Comparison of ENCODE assay signal across 1 cellular context in the genomic region with DNA sequence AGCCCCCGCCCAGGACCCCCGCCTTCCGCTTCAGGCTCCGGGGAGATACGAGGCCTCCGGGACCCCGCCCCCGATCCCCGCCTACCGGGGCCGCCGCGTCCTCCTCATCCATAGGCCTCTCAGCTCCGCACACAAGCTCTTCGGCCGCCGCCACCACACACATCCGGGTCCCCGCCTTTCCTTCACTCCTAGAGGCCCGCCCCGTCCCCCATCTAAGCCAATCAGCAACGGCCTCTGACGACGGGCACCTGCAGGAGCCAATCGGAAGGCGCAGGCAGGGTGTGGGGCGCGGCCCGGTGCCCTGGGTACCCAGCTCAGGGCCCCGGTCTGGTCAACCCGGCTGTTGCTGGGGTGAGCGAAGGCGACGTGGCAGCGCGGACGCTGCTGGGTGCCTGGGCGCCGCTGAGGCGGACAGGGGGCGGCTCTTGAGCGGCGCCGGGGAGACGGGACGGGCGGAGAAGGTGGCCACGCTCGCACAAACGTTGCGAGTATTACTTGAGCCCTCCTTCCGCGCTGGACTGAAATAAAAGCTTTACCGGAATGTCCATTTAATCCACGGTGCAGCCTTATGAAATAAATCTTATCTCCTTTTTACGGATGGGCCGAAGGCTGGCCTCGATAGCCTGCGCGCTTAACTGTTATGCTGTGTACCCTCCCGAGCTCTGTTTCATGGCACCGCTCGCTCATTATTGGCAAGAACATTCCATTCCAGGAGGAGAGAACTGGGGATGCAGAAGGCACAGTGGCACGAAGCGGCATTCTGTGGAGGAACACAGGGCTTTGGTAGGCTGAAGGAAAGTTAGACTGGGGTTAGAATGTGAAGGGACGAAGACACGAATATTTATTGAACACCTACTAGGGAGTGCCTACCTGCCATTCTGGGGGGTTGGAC.
TF ChIP-seq lines count a peak whose summit lies in the region.

A gene with protein sequence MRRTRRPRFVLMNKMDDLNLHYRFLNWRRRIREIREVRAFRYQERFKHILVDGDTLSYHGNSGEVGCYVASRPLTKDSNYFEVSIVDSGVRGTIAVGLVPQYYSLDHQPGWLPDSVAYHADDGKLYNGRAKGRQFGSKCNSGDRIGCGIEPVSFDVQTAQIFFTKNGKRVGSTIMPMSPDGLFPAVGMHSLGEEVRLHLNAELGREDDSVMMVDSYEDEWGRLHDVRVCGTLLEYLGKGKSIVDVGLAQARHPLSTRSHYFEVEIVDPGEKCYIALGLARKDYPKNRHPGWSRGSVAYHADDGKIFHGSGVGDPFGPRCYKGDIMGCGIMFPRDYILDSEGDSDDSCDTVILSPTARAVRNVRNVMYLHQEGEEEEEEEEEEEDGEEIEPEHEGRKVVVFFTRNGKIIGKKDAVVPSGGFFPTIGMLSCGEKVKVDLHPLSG (minus strand): TSS at position 165 of the 892 bp plus-strand sequence. CDS start 57 bp downstream, at position 108.

TF ChIP-seq in K562, 482 proteins besides CTCF, POLR2A, EP300 and RAD21 (continued from another document and continues in another):
- TF ChIP-seq, protein P1, sequence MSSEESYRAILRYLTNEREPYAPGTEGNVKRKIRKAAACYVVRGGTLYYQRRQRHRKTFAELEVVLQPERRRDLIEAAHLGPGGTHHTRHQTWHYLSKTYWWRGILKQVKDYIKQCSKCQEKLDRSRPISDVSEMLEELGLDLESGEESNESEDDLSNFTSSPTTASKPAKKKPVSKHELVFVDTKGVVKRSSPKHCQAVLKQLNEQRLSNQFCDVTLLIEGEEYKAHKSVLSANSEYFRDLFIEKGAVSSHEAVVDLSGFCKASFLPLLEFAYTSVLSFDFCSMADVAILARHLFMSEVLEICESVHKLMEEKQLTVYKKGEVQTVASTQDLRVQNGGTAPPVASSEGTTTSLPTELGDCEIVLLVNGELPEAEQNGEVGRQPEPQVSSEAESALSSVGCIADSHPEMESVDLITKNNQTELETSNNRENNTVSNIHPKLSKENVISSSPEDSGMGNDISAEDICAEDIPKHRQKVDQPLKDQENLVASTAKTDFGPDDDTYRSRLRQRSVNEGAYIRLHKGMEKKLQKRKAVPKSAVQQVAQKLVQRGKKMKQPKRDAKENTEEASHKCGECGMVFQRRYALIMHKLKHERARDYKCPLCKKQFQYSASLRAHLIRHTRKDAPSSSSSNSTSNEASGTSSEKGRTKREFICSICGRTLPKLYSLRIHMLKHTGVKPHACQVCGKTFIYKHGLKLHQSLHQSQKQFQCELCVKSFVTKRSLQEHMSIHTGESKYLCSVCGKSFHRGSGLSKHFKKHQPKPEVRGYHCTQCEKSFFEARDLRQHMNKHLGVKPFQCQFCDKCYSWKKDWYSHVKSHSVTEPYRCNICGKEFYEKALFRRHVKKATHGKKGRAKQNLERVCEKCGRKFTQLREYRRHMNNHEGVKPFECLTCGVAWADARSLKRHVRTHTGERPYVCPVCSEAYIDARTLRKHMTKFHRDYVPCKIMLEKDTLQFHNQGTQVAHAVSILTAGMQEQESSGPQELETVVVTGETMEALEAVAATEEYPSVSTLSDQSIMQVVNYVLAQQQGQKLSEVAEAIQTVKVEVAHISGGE (CRISPR knock-in tag; IDR thresholded peaks at IDR 0.05) = peak in 1 of 3 experiments; percentile 73; a peak in 2 of 6 replicates
- no peak for TF ChIP-seq SLC30A9 (CRISPR knock-in tag; IDR thresholded peaks at IDR 0.05)
- TF ChIP-seq, protein P2, sequence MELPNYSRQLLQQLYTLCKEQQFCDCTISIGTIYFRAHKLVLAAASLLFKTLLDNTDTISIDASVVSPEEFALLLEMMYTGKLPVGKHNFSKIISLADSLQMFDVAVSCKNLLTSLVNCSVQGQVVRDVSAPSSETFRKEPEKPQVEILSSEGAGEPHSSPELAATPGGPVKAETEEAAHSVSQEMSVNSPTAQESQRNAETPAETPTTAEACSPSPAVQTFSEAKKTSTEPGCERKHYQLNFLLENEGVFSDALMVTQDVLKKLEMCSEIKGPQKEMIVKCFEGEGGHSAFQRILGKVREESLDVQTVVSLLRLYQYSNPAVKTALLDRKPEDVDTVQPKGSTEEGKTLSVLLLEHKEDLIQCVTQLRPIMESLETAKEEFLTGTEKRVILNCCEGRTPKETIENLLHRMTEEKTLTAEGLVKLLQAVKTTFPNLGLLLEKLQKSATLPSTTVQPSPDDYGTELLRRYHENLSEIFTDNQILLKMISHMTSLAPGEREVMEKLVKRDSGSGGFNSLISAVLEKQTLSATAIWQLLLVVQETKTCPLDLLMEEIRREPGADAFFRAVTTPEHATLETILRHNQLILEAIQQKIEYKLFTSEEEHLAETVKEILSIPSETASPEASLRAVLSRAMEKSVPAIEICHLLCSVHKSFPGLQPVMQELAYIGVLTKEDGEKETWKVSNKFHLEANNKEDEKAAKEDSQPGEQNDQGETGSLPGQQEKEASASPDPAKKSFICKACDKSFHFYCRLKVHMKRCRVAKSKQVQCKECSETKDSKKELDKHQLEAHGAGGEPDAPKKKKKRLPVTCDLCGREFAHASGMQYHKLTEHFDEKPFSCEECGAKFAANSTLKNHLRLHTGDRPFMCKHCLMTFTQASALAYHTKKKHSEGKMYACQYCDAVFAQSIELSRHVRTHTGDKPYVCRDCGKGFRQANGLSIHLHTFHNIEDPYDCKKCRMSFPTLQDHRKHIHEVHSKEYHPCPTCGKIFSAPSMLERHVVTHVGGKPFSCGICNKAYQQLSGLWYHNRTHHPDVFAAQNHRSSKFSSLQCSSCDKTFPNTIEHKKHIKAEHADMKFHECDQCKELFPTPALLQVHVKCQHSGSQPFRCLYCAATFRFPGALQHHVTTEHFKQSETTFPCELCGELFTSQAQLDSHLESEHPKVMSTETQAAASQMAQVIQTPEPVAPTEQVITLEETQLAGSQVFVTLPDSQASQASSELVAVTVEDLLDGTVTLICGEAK (IDR thresholded peaks at IDR 0.05) = peak; percentile 42; the same call in 1 of the 2 replicates
- TF ChIP-seq, protein P2 (CRISPR knock-in tag; IDR thresholded peaks at IDR 0.05) = no peak
- TF ChIP-seq, protein P3, sequence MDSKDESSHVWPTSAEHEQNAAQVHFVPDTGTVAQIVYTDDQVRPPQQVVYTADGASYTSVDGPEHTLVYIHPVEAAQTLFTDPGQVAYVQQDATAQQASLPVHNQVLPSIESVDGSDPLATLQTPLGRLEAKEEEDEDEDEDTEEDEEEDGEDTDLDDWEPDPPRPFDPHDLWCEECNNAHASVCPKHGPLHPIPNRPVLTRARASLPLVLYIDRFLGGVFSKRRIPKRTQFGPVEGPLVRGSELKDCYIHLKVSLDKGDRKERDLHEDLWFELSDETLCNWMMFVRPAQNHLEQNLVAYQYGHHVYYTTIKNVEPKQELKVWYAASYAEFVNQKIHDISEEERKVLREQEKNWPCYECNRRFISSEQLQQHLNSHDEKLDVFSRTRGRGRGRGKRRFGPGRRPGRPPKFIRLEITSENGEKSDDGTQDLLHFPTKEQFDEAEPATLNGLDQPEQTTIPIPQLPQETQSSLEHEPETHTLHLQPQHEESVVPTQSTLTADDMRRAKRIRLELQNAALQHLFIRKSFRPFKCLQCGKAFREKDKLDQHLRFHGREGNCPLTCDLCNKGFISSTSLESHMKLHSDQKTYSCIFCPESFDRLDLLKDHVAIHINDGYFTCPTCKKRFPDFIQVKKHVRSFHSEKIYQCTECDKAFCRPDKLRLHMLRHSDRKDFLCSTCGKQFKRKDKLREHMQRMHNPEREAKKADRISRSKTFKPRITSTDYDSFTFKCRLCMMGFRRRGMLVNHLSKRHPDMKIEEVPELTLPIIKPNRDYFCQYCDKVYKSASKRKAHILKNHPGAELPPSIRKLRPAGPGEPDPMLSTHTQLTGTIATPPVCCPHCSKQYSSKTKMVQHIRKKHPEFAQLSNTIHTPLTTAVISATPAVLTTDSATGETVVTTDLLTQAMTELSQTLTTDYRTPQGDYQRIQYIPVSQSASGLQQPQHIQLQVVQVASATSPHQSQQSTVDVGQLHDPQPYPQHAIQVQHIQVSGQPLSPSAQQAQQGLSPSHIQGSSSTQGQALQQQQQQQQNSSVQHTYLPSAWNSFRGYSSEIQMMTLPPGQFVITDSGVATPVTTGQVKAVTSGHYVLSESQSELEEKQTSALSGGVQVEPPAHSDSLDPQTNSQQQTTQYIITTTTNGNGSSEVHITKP (IDR thresholded peaks at IDR 0.05; ENCODE audit: partially characterized antibody) = peak; percentile 33
- no peak for TF ChIP-seq CREB1 (IDR thresholded peaks at IDR 0.05)
- TF ChIP-seq CREB1 (CRISPR knock-in tag; IDR thresholded peaks at IDR 0.05) = no peak; the same call in 1 of the 2 replicates
- TF ChIP-seq SRSF3 (IDR thresholded peaks at IDR 0.05; ENCODE audit: insufficient read depth, low read length) = no peak
- peak; percentile 44 to 60 for TF ChIP-seq NRF1 (conservative IDR thresholded peaks at IDR 0.05 in 1 of 2, IDR thresholded peaks at IDR 0.05 in 1 of 2)
- peak in 1 of 2 experiments; percentile 52; a peak in 1 of 4 replicates for TF ChIP-seq TEAD1 (CRISPR knock-in tag; IDR thresholded peaks at IDR 0.05)
- peak; percentile 98 for TF ChIP-seq ASH1L (IDR thresholded peaks at IDR 0.05; ENCODE audit: borderline replicate concordance, low read depth, partially characterized antibody)
- TF ChIP-seq ZNF41 (CRISPR knock-in tag; conservative IDR thresholded peaks at IDR 0.05) = 0 out of 2 replicates have a peak, but pooled peaks have one; percentile 54
- peak in 1 of 3 experiments; percentile 12 for TF ChIP-seq YY1 (IDR thresholded peaks at IDR 0.05; ENCODE audit: borderline replicate concordance in 1 of 3, control insufficient read depth in 1 of 3, extremely low read depth in 1 of 3, insufficient read depth in 3 of 3, insufficient read length in 1 of 3, insufficient replicate concordance in 2 of 3, low read depth in 1 of 3, low read length in 2 of 3)
- no peak for TF ChIP-seq SMC3 (conservative IDR thresholded peaks at IDR 0.05; ENCODE audit: insufficient read depth, low read depth, low read length)
- peak in 1 of 2 experiments; percentile 43; a peak in 1 of 4 replicates for TF ChIP-seq FOXK2 (conservative IDR thresholded peaks at IDR 0.05 in 1 of 2, IDR thresholded peaks at IDR 0.05 in 1 of 2; ENCODE audit: low read depth in 2 of 2)
- peak; percentile 69; the same call in 1 of the 2 replicates for TF ChIP-seq E2F3 (CRISPR knock-in tag; IDR thresholded peaks at IDR 0.05)
- TF ChIP-seq, protein P4, sequence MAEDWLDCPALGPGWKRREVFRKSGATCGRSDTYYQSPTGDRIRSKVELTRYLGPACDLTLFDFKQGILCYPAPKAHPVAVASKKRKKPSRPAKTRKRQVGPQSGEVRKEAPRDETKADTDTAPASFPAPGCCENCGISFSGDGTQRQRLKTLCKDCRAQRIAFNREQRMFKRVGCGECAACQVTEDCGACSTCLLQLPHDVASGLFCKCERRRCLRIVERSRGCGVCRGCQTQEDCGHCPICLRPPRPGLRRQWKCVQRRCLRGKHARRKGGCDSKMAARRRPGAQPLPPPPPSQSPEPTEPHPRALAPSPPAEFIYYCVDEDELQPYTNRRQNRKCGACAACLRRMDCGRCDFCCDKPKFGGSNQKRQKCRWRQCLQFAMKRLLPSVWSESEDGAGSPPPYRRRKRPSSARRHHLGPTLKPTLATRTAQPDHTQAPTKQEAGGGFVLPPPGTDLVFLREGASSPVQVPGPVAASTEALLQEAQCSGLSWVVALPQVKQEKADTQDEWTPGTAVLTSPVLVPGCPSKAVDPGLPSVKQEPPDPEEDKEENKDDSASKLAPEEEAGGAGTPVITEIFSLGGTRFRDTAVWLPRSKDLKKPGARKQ (CRISPR knock-in tag; IDR thresholded peaks at IDR 0.05) = no peak
- peak; percentile 73 for TF ChIP-seq TBP (optimal IDR thresholded peaks at IDR 0.05; ENCODE audit: low read depth, low read length)
- TF ChIP-seq, protein P5, sequence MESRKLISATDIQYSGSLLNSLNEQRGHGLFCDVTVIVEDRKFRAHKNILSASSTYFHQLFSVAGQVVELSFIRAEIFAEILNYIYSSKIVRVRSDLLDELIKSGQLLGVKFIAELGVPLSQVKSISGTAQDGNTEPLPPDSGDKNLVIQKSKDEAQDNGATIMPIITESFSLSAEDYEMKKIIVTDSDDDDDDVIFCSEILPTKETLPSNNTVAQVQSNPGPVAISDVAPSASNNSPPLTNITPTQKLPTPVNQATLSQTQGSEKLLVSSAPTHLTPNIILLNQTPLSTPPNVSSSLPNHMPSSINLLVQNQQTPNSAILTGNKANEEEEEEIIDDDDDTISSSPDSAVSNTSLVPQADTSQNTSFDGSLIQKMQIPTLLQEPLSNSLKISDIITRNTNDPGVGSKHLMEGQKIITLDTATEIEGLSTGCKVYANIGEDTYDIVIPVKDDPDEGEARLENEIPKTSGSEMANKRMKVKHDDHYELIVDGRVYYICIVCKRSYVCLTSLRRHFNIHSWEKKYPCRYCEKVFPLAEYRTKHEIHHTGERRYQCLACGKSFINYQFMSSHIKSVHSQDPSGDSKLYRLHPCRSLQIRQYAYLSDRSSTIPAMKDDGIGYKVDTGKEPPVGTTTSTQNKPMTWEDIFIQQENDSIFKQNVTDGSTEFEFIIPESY (CRISPR knock-in tag; IDR thresholded peaks at IDR 0.05) = 0 out of 2 replicates have a peak, but pooled peaks have one; percentile 1
- TF ChIP-seq NR2C2 (CRISPR knock-in tag; IDR thresholded peaks at IDR 0.05) = no peak
- TF ChIP-seq NR2C2 (tag; IDR thresholded peaks at IDR 0.05) = peak; percentile 17; the same call in 1 of the 2 replicates
- TF ChIP-seq, protein P6, sequence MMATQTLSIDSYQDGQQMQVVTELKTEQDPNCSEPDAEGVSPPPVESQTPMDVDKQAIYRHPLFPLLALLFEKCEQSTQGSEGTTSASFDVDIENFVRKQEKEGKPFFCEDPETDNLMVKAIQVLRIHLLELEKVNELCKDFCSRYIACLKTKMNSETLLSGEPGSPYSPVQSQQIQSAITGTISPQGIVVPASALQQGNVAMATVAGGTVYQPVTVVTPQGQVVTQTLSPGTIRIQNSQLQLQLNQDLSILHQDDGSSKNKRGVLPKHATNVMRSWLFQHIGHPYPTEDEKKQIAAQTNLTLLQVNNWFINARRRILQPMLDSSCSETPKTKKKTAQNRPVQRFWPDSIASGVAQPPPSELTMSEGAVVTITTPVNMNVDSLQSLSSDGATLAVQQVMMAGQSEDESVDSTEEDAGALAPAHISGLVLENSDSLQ (IDR thresholded peaks at IDR 0.05) = peak; percentile 100
- peak; percentile 50 for TF ChIP-seq ETV1 (tag; conservative IDR thresholded peaks at IDR 0.05; ENCODE audit: low read depth)
- TF ChIP-seq ZNF696 (CRISPR knock-in tag; conservative IDR thresholded peaks at IDR 0.05) = no peak
- no peak for TF ChIP-seq ZNF561 (CRISPR knock-in tag; conservative IDR thresholded peaks at IDR 0.05)
